ENCODE assay signal across 8 cellular contexts in the genomic region with DNA sequence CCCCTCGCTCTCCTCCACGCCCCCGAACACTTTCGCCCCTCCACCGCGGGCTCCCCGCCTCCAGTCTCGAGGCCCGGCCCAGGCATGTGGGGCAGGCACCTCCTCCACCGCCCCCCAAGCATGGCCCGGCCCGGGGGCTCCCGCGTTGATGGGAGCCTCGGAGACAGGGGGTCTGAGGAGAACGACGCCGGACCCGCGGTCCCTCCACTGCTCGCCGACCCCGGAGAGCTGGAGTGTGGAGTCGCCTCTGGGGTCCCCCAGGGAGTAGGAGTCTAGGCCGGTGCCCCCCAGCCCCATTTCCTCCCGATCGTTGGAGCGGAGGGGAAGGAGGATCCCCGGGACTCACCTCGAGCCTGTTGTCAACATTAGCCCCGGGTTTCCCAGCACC. TPM values are rescaled to one million over a fixed set of nuclear protein-coding genes. Genes with fewer than 3 reads are reported as not detected.
DNase-seq lines count a peak whose midpoint lies in the region; ATAC-seq, FAIRE-seq and TF ChIP-seq lines count a peak whose summit lies in the region.

No MANE protein-coding gene starts in this region.

- peaks cover 4 to 6% of the 10 kb centered on the region in 2 donors for H3K4me1 ChIP-seq in kidney (ENCODE audit: control insufficient read depth in 1 of 2, insufficient read depth in 1 of 2, low read depth in 1 of 2, low read length in 2 of 2)

- CTCF ChIA-PET in GM10248 (lab: Yijun Ruan, JAX): interaction anchor here (1.2 to 2.7 kb wide), 4 partner anchors 10 to 48 kb away, joined by 3 to 9 read pairs (median 5); no protein-coding TSS in a partner anchor

- ATAC-seq in HG02610 (IDR thresholded peaks at IDR 0.05; ENCODE audit: unreplicated experiment): peak; percentile 6

- POLR2A ChIA-PET in GM10248 (lab: Yijun Ruan, JAX): interaction anchor here (0.7 to 1.7 kb wide), 7 partner anchors 8 to 623 kb away, joined by 3 to 12 read pairs (median 5); no protein-coding TSS in a partner anchor

- H3K4me3 ChIP-seq in astrocyte of the spinal cord (ENCODE audit: low read depth, low read length) (peak overlapping the region; percentile 99), kidney (ENCODE audit: low read length in 2 of 2) (peak overlapping the region; percentile 67 to 76)

- intact Hi-C loops in kidney (cut with DNase I): no loop called here

- peak; percentile 49 for DNase-seq in GM10248 (ENCODE audit: extremely low spot score)
- DNase-seq in SK-MEL-5 (ENCODE audit: low read depth, low spot score): peak; percentile 5
- no peak for DNase-seq in astrocyte of the spinal cord (ENCODE audit: low read depth, low spot score)
- DNase-seq in kidney: peak; percentile 91
- DNase-seq in stimulated activated CD4-positive, alpha-beta T cell treated with anti-CD3 and anti-CD28 coated beads, Interleukin-4, amount 100 ng/mL, for 1 hour: peak; percentile 64
- no peak for DNase-seq in Ammon's horn (ENCODE audit: low spot score)
- DNase-seq in NCI-H2171 (lab: John Stamatoyannopoulos, UW): no peak

- H3K27ac ChIP-seq in kidney (ENCODE audit: low read depth in 2 of 2, low read length in 2 of 2): peak overlapping the region; percentile 100

- no peak for FAIRE-seq in kidney (lab: Jason Lieb, UNC)

- H3K36me3 ChIP-seq in kidney (ENCODE audit: control insufficient read depth in 1 of 2, insufficient read depth in 2 of 2, low read length in 2 of 2): no peaks in the 10 kb centered on the region

- H3K9me3 ChIP-seq in kidney (ENCODE audit: control insufficient read depth in 1 of 2, low read length in 2 of 2): no peaks in the 10 kb centered on the region

- H3K9ac ChIP-seq in kidney (ENCODE audit: low read length in 2 of 2): peak overlapping the region; percentile 75 to 91

- in situ Hi-C loops in SK-MEL-5 (cut with HindIII; ENCODE audit: low pct_unique_long_range_greater_than_20kb, low sequenced_read_pairs): no loop called here
- in situ Hi-C loops in astrocyte of the spinal cord (cut with HindIII; ENCODE audit: low sequenced_read_pairs): no loop called here

- no peak for TF ChIP-seq CTCF in GM10248 (IDR thresholded peaks at IDR 0.05; ENCODE audit: control extremely low read depth, extremely low read depth, low read depth, missing control alignments)
- no peak for TF ChIP-seq CTCF in astrocyte of the spinal cord (IDR thresholded peaks at IDR 0.05; ENCODE audit: low read depth, low read length)
- TF ChIP-seq CTCF in kidney (IDR thresholded peaks at IDR 0.05; ENCODE audit: borderline replicate concordance, extremely low read depth, insufficient read depth): no peak

RNA-seq across cellular contexts. Expression of a gene that starts 0.2 kb away (rescaled TPM):
- 12.0 and 12.4 TPM in 2 replicates for total RNA-seq in SK-MEL-5 (2014; rRNA removed; shearing (Covaris generic))
- polyA plus RNA-seq in SK-MEL-5 (2015; cell fraction: cytosol; rRNA removed): 8.6 and 11.0 TPM in 2 replicates
- 6.2 and 8.8 TPM in 2 replicates for polyA plus RNA-seq in SK-MEL-5 (2015; cell fraction: nucleus; rRNA removed)
- total RNA-seq in kidney: 19.4 TPM
- polyA plus RNA-seq in kidney (ENCODE audit: insufficient read depth, low read depth, low replicate concordance): 8.4 TPM

RNA-seq across cellular contexts. Expression of a gene that starts 26.4 kb away (rescaled TPM):
- 17.8 and 18.1 TPM in 2 replicates for total RNA-seq in SK-MEL-5 (2014; rRNA removed; shearing (Covaris generic))
- polyA plus RNA-seq in SK-MEL-5 (2015; cell fraction: cytosol; rRNA removed): 20.7 and 30.0 TPM in 2 replicates
- polyA plus RNA-seq in SK-MEL-5 (2015; cell fraction: nucleus; rRNA removed): 8.8 and 17.0 TPM in 2 replicates
- 28.0 TPM for total RNA-seq in kidney
- polyA plus RNA-seq in kidney (ENCODE audit: insufficient read depth, low read depth, low replicate concordance): 21.5 TPM

Comparison
In these comparisons a context has a peak if more than half of its experiments do, and no peak if none do; other contexts are left out.
1. DNase-seq: peak in GM10248 (single experiment), SK-MEL-5 (single experiment), kidney (single experiment) and stimulated activated CD4-positive, alpha-beta T cell treated with anti-CD3 and anti-CD28 coated beads, Interleukin-4, amount 100 ng/mL, for 1 hour (single experiment); none in astrocyte of the spinal cord (single experiment), Ammon's horn (single experiment) and NCI-H2171 (single experiment).